21 cellular contexts compared by ENCODE assay signal in the genomic region with DNA sequence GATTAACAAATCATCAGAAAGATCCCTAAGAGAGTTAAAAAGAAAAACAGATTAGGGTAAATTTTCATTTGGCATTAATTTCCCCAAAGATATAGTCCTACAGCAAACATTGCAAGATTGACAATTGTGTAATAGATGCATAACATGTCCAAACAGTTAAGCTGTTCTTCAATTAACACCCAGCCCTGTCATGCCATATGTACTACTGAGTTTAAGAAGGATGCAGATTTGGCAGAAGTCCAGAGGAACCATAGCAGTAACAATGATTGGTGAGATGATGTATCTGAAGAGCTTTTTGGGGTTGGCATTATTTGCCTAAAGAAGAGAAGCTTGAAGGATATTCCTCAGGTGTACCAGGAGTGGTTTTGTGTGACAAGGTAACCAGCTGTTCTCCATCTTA.
DNase-seq lines count a peak whose midpoint lies in the region; ATAC-seq and TF ChIP-seq lines count a peak whose summit lies in the region.
"Had no signal": no experiment of that assay in that cellular context is flagged by ENCODE, and none has a peak within 500 bp of the region (broad histone marks: within the 10 kb centered on the region; RNA-seq: fewer than 3 reads in every experiment).

No MANE protein-coding gene starts in this region.

- peaks cover 6% of the 10 kb centered on the region for H3K27me3 Mint-ChIP-seq in MCF 10A (ENCODE audit: insufficient read depth, unreplicated experiment)
- H3K27me3 Mint-ChIP-seq in naive thymus-derived CD4-positive, alpha-beta T cell, result peaks cover 0 to 18% (median 8%) of the 10 kb centered on the region in 5 donors

- no peak overlapping the region for H3K9ac ChIP-seq in mammary epithelial cell (ENCODE audit: insufficient read depth, low read length)

- H3K27ac ChIP-seq in mammary epithelial cell (ENCODE audit: insufficient read depth, low read depth, low read length) (no peak overlapping the region), foreskin keratinocyte (no peak overlapping the region), left lung (no peak overlapping the region)
- H3K27ac ChIP-seq in naive thymus-derived CD4-positive, alpha-beta T cell (ENCODE audit: low read depth, low read length), result no peak overlapping the region
- H3K27ac ChIP-seq: gastrocnemius medialis, hepatocyte, neutrophil had no signal

- in situ Hi-C loops in mammary epithelial cell (cut with MboI; ENCODE audit: low sequenced_read_pairs in 2 of 2), result no loop called here

- H3K9me3 Mint-ChIP-seq in MCF 10A (ENCODE audit: unreplicated experiment), result no peaks in the 10 kb centered on the region
- peaks cover 0 to 6% (median 0%) of the 10 kb centered on the region in 11 donors for H3K9me3 Mint-ChIP-seq in naive thymus-derived CD4-positive, alpha-beta T cell
- H3K9me3 Mint-ChIP-seq: activated T-cell treated with anti-CD3 and anti-CD28 coated beads, Interleukin-2, amount 50 U/mL, for 4 hours had no signal

- H3K27me3 ChIP-seq in mammary epithelial cell (ENCODE audit: insufficient read depth, low read length), result no peaks in the 10 kb centered on the region
- peaks cover 2% of the 10 kb centered on the region for H3K27me3 ChIP-seq in foreskin keratinocyte
- H3K27me3 ChIP-seq in naive thymus-derived CD4-positive, alpha-beta T cell (ENCODE audit: control insufficient read depth in 2 of 2, insufficient read depth in 2 of 2, low read length in 2 of 2), result no peaks in the 10 kb centered on the region
- H3K27me3 ChIP-seq in left lung, result no peaks in the 10 kb centered on the region
- H3K27me3 ChIP-seq: body of pancreas, neutrophil had no signal

- BruUV-seq in MCF 10A (replicated peaks; lab: Mats Ljungman, UMichigan) (no TSS peak), mammary epithelial cell (replicated peaks; lab: Mats Ljungman, UMichigan) (no TSS peak)

- H3K4me1 Mint-ChIP-seq in MCF 10A (ENCODE audit: insufficient read depth, unreplicated experiment), result peaks cover 20% of the 10 kb centered on the region
- no peaks in the 10 kb centered on the region for H3K4me1 Mint-ChIP-seq in naive thymus-derived CD4-positive, alpha-beta T cell

- no peak overlapping the region for H3K4me3 Mint-ChIP-seq in MCF 10A (ENCODE audit: unreplicated experiment)
- H3K4me3 Mint-ChIP-seq in naive thymus-derived CD4-positive, alpha-beta T cell, result no peak overlapping the region
- H3K4me3 Mint-ChIP-seq: activated T-cell treated with anti-CD3 and anti-CD28 coated beads, Interleukin-2, amount 50 U/mL, for 4 hours had no signal

- ATAC-seq in foreskin keratinocyte, result no peak
- no peak for ATAC-seq in GM21360 (IDR thresholded peaks at IDR 0.05; ENCODE audit: unreplicated experiment)
- ATAC-seq in naive thymus-derived CD4-positive, alpha-beta T cell, result no peak
- ATAC-seq in left lung, result no peak
- ATAC-seq: activated T-cell treated with anti-CD3 and anti-CD28 coated beads, Interleukin-2, amount 50 U/mL, for 4 hours; body of pancreas; gastrocnemius medialis; HCT116 had no signal

- intact Hi-C loops in MCF 10A (cut with micrococcal nuclease), result loop anchor here (10.0 kb wide), 1 partner anchor 314 kb away; the partner anchor contains the start of gene ZNF503
- intact Hi-C loops in mammary epithelial cell (cut with micrococcal nuclease), result no loop called here
- intact Hi-C loops in naive thymus-derived CD4-positive, alpha-beta T cell (cut with micrococcal nuclease), result no loop called here
- intact Hi-C loops in left lung (cut with DNase I), result no loop called here

- H2AFZ ChIP-seq in mammary epithelial cell (ENCODE audit: low read depth, low read length), result no peak overlapping the region
- H2AFZ ChIP-seq: hepatocyte had no signal

- dilution Hi-C loops in mammary epithelial cell (cut with HindIII; ENCODE audit: low sequenced_read_pairs), result no loop called here

- no peak for TF ChIP-seq CTCF in MCF 10A (IDR thresholded peaks at IDR 0.05; ENCODE audit: unreplicated experiment)
- no peak for TF ChIP-seq CTCF in mammary epithelial cell (conservative IDR thresholded peaks at IDR 0.05 in 1 of 2, IDR thresholded peaks at IDR 0.05 in 1 of 2; ENCODE audit: extremely low read depth in 1 of 2, insufficient read depth in 1 of 2, low read depth in 1 of 2, low read length in 2 of 2)
- no peak for TF ChIP-seq CTCF in foreskin keratinocyte (conservative IDR thresholded peaks at IDR 0.05)
- no peak for TF ChIP-seq CTCF in left lung (IDR thresholded peaks at IDR 0.05)

- H3K4me1 ChIP-seq in mammary epithelial cell (ENCODE audit: insufficient read depth, low read length) (no peaks in the 10 kb centered on the region), foreskin keratinocyte (no peaks in the 10 kb centered on the region), left lung (no peaks in the 10 kb centered on the region)
- H3K4me1 ChIP-seq in naive thymus-derived CD4-positive, alpha-beta T cell (ENCODE audit: control insufficient read depth in 2 of 2, insufficient read depth in 2 of 2, low read length in 2 of 2), result no peaks in the 10 kb centered on the region
- H3K4me1 ChIP-seq: gastrocnemius medialis had no signal

- H3K9me3 ChIP-seq in mammary epithelial cell (replicated peaks; ENCODE audit: insufficient read depth, low read length), result no peaks in the 10 kb centered on the region
- no peaks in the 10 kb centered on the region for H3K9me3 ChIP-seq in naive thymus-derived CD4-positive, alpha-beta T cell (ENCODE audit: control insufficient read depth in 2 of 3, low read length in 3 of 3)
- H3K9me3 ChIP-seq in left lung, result no peaks in the 10 kb centered on the region
- H3K9me3 ChIP-seq: body of pancreas, gastrocnemius medialis, neutrophil had no signal

- CTCF ChIA-PET in MCF 10A (lab: Yijun Ruan, JAX) (no interaction called here), mammary epithelial cell (lab: Charles Lee; ENCODE audit: low non-redundant PET) (no interaction called here)
- CTCF ChIA-PET in naive thymus-derived CD4-positive, alpha-beta T cell (lab: Charles Lee), result no interaction called here

- H3K36me3 ChIP-seq in mammary epithelial cell (ENCODE audit: insufficient read depth, low read length) (no peaks in the 10 kb centered on the region), left lung (no peaks in the 10 kb centered on the region)
- no peaks in the 10 kb centered on the region for H3K36me3 ChIP-seq in naive thymus-derived CD4-positive, alpha-beta T cell (ENCODE audit: control insufficient read depth in 2 of 3, insufficient read depth in 3 of 3, low read length in 3 of 3)
- H3K36me3 ChIP-seq: gastrocnemius medialis, neutrophil had no signal

- DNase-seq in MCF 10A (ENCODE audit: unreplicated experiment) (peak; percentile 57), mammary epithelial cell (no peak), NCI-H187 (lab: John Stamatoyannopoulos, UW) (peak; percentile 19 to 62), NCI-H69 (lab: John Stamatoyannopoulos, UW) (peak; percentile 80), foreskin keratinocyte (peak; percentile 8), left lung (no peak)
- DNase-seq in naive thymus-derived CD4-positive, alpha-beta T cell, result no peak
- DNase-seq: activated CD8-positive, alpha-beta memory T cell treated with anti-CD3 and anti-CD28 coated beads for 24 hours; activated T-cell treated with anti-CD3 and anti-CD28 coated beads, Interleukin-2, amount 50 U/mL, for 4 hours; body of pancreas; C1 segment of cervical spinal cord; gastrocnemius medialis; IMR-90; mesendoderm; NCI-H2081 treated with DMSO at 0.1 percent for 48 hours; RPMI8226; trophoblast cell had no signal

- H3K4me3 ChIP-seq in mammary epithelial cell (replicated peaks in 1 of 3; ENCODE audit: insufficient read depth in 1 of 3, low read depth in 2 of 3, low read length in 3 of 3), result no peak overlapping the region
- no peak overlapping the region for H3K4me3 ChIP-seq in naive thymus-derived CD4-positive, alpha-beta T cell (ENCODE audit: low read length)
- H3K4me3 ChIP-seq in left lung, result no peak overlapping the region
- H3K4me3 ChIP-seq: body of pancreas, gastrocnemius medialis, hepatocyte had no signal

- no peak overlapping the region for H3K27ac Mint-ChIP-seq in MCF 10A (ENCODE audit: low read depth, unreplicated experiment)
- H3K27ac Mint-ChIP-seq in naive thymus-derived CD4-positive, alpha-beta T cell, result no peak overlapping the region

- no peaks in the 10 kb centered on the region for H3K79me2 ChIP-seq in mammary epithelial cell (ENCODE audit: insufficient read depth, low read length)
- H3K79me2 ChIP-seq: hepatocyte had no signal

- H3K36me3 Mint-ChIP-seq in MCF 10A (ENCODE audit: insufficient read depth, unreplicated experiment), result no peaks in the 10 kb centered on the region
- H3K36me3 Mint-ChIP-seq in naive thymus-derived CD4-positive, alpha-beta T cell, result no peaks in the 10 kb centered on the region

- H3K4me2 ChIP-seq in mammary epithelial cell (ENCODE audit: insufficient read depth, low read depth, low read length), result no peak overlapping the region
- H3K4me2 ChIP-seq: hepatocyte had no signal

- H4K20me1 ChIP-seq in mammary epithelial cell (ENCODE audit: insufficient read depth, low read length), result no peaks in the 10 kb centered on the region

- POLR2A ChIA-PET in MCF 10A (lab: Yijun Ruan, JAX), result interaction anchor here (1.0 kb wide), 1 partner anchor 17 kb away, joined by 3 read pairs; no protein-coding TSS in a partner anchor
- POLR2A ChIA-PET in naive thymus-derived CD4-positive, alpha-beta T cell (lab: Charles Lee), result no interaction called here

Comparison
In these comparisons a context has a peak if more than half of its experiments do, and no peak if none do; other contexts are left out.
1. DNase-seq: peak in MCF 10A (single experiment), NCI-H187 (2 of 2), NCI-H69 (single experiment) and foreskin keratinocyte (2 of 2); none in mammary epithelial cell (single experiment), naive thymus-derived CD4-positive, alpha-beta T cell (0 of 9) and left lung (0 of 2).